In genomic region chr19:30696514-30696913, GRCh38 we compare ENCODE assay signal across 10 cellular contexts.
A peak's percentile ranks its signal among the peaks of the same experiment; 100 is the strongest.
DNase-seq lines count a peak whose midpoint lies in the region; TF ChIP-seq lines count a peak whose summit lies in the region.
"Had no signal": no experiment of that assay in that cellular context is flagged by ENCODE, and none has a peak within 500 bp of the region (broad histone marks: within the 10 kb centered on the region; RNA-seq: fewer than 3 reads in every experiment).

No MANE protein-coding gene starts in this region.

- TF ChIP-seq CTCF in fibroblast of pulmonary artery (IDR thresholded peaks at IDR 0.05; ENCODE audit: low read length, missing control alignments) (peak; percentile 18), retinal pigment epithelial cell (conservative IDR thresholded peaks at IDR 0.05; ENCODE audit: low read depth, low read length) (peak; percentile 65)

- peak; percentile 20 for DNase-seq in DMS53 (lab: John Stamatoyannopoulos, UW)
- no peak for DNase-seq in DMS53 treated with DMSO at 0.1 percent for 48 hours (lab: John Stamatoyannopoulos, UW; ENCODE audit: unreplicated experiment)
- peak; percentile 88 for DNase-seq in NCI-H82 treated with DMSO at 0.1 percent for 48 hours (lab: John Stamatoyannopoulos, UW; ENCODE audit: unreplicated experiment)
- DNase-seq in fibroblast of pulmonary artery (ENCODE audit: low read depth): no peak
- DNase-seq in retinal pigment epithelial cell (ENCODE audit: low read depth): no peak
- no peak for DNase-seq in NCI-H146 treated with DMSO at 0.1 percent for 48 hours (lab: John Stamatoyannopoulos, UW; ENCODE audit: unreplicated experiment)
- no peak for DNase-seq in stimulated activated naive CD4-positive, alpha-beta T cell (lab: John Stamatoyannopoulos, UW)
- DNase-seq in ureter (ENCODE audit: low spot score): no peak
- DNase-seq: Kasumi-1; naive thymus-derived CD8-positive, alpha-beta T cell had no signal

- H3K4me3 ChIP-seq in fibroblast of pulmonary artery (replicated peaks; ENCODE audit: low read depth, low read length) (no peak overlapping the region), retinal pigment epithelial cell (ENCODE audit: low read length) (no peak overlapping the region)

Comparison
In these comparisons a context has a peak if more than half of its experiments do, and no peak if none do; other contexts are left out.
1. DNase-seq: peak in DMS53 (single experiment) and NCI-H82 treated with DMSO at 0.1 percent for 48 hours (single experiment); none in DMS53 treated with DMSO at 0.1 percent for 48 hours (single experiment), fibroblast of pulmonary artery (single experiment), retinal pigment epithelial cell (single experiment), NCI-H146 treated with DMSO at 0.1 percent for 48 hours (single experiment), stimulated activated naive CD4-positive, alpha-beta T cell (0 of 6) and ureter (single experiment).